Comparison of ENCODE assay signal across 2 cellular contexts in the genomic region with DNA sequence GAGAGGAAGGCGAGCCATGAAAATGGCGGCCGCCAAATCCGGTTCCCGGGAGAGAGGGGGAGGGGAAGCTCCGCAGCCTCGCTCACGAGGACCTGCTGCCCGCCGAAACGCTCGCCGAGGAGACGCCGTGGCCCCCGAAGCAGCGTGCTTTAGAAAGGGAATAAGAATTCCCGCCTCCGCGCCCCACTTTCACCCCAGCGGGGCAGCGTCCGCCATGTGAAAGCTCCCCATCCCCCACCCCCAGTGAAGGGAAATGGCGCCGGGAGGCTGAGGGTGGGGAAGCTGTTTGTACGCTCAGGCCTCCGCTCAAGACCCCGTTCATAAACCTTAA.
TF ChIP-seq lines count a peak whose summit lies in the region.

No MANE protein-coding gene starts in this region.

TF ChIP-seq in IMR-90, 13 proteins besides CTCF, POLR2A, EP300 and RAD21:
- TF ChIP-seq CHD1 (IDR thresholded peaks at IDR 0.05; ENCODE audit: low read depth, low read length) (no peak), NFE2L2 (IDR thresholded peaks at IDR 0.05; ENCODE audit: low read depth, low read length) (no peak), SMC3 (IDR thresholded peaks at IDR 0.05; ENCODE audit: low read depth, low read length) (no peak), MAZ (IDR thresholded peaks at IDR 0.05; ENCODE audit: borderline replicate concordance, low read depth, low read length) (no peak), BHLHE40 (IDR thresholded peaks at IDR 0.05; ENCODE audit: low read depth, low read length) (no peak), CEBPB (IDR thresholded peaks at IDR 0.05; ENCODE audit: low read depth, low read length) (no peak), MXI1 (IDR thresholded peaks at IDR 0.05; ENCODE audit: borderline replicate concordance, low read depth, low read length) (no peak), RCOR1 (IDR thresholded peaks at IDR 0.05; ENCODE audit: insufficient replicate concordance, low read length) (no peak), MAFK (IDR thresholded peaks at IDR 0.05; ENCODE audit: low read depth, low read length) (no peak), RFX5 (IDR thresholded peaks at IDR 0.05; ENCODE audit: low read depth, low read length) (no peak), FOS (IDR thresholded peaks at IDR 0.05; ENCODE audit: low read depth, low read length) (no peak)
- TF ChIP-seq, protein P1, sequence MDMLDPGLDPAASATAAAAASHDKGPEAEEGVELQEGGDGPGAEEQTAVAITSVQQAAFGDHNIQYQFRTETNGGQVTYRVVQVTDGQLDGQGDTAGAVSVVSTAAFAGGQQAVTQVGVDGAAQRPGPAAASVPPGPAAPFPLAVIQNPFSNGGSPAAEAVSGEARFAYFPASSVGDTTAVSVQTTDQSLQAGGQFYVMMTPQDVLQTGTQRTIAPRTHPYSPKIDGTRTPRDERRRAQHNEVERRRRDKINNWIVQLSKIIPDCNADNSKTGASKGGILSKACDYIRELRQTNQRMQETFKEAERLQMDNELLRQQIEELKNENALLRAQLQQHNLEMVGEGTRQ (IDR thresholded peaks at IDR 0.05; ENCODE audit: low read depth, low read length), result no peak
- TF ChIP-seq, protein P2, sequence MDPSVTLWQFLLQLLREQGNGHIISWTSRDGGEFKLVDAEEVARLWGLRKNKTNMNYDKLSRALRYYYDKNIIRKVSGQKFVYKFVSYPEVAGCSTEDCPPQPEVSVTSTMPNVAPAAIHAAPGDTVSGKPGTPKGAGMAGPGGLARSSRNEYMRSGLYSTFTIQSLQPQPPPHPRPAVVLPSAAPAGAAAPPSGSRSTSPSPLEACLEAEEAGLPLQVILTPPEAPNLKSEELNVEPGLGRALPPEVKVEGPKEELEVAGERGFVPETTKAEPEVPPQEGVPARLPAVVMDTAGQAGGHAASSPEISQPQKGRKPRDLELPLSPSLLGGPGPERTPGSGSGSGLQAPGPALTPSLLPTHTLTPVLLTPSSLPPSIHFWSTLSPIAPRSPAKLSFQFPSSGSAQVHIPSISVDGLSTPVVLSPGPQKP (IDR thresholded peaks at IDR 0.05; ENCODE audit: borderline replicate concordance, low read depth, low read length), result no peak

TF ChIP-seq in SK-N-SH, 30 proteins besides CTCF, POLR2A, EP300 and RAD21:
- TF ChIP-seq SIN3A (IDR thresholded peaks at IDR 0.05; ENCODE audit: borderline replicate concordance, low read depth, low read length), result no peak
- TF ChIP-seq TEAD4 (IDR thresholded peaks at IDR 0.05; ENCODE audit: borderline replicate concordance, insufficient read depth), result peak; percentile 64
- peak; percentile 93 for TF ChIP-seq CHD2 (IDR thresholded peaks at IDR 0.05; ENCODE audit: low read length, partially characterized antibody)
- peak; percentile 37; the same call in 1 of the 2 replicates for TF ChIP-seq ELF1 (IDR thresholded peaks at IDR 0.05)
- no peak for TF ChIP-seq GATA2 (CRISPR knock-in tag; IDR thresholded peaks at IDR 0.05)
- TF ChIP-seq RFX5 (IDR thresholded peaks at IDR 0.05; ENCODE audit: low read length), result no peak
- TF ChIP-seq, protein P3, sequence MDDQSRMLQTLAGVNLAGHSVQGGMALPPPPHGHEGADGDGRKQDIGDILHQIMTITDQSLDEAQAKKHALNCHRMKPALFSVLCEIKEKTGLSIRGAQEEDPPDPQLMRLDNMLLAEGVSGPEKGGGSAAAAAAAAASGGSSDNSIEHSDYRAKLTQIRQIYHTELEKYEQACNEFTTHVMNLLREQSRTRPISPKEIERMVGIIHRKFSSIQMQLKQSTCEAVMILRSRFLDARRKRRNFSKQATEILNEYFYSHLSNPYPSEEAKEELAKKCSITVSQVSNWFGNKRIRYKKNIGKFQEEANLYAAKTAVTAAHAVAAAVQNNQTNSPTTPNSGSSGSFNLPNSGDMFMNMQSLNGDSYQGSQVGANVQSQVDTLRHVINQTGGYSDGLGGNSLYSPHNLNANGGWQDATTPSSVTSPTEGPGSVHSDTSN (IDR thresholded peaks at IDR 0.05), result no peak
- TF ChIP-seq POLR2AphosphoS5 (IDR thresholded peaks at IDR 0.05; ENCODE audit: low read depth, low read length), result no peak
- no peak for TF ChIP-seq FOXJ3 (CRISPR knock-in tag; IDR thresholded peaks at IDR 0.05)
- TF ChIP-seq RCOR1 (IDR thresholded peaks at IDR 0.05; ENCODE audit: low read length), result no peak
- no peak; the same call in 1 of the 2 replicates for TF ChIP-seq TCF12 (IDR thresholded peaks at IDR 0.05)
- TF ChIP-seq FOSL2 (IDR thresholded peaks at IDR 0.05; ENCODE audit: borderline replicate concordance, low read depth), result no peak
- TF ChIP-seq JUND (IDR thresholded peaks at IDR 0.05), result 0 out of 2 replicates have a peak, but pooled peaks have one; percentile 9
- TF ChIP-seq, protein P1 (IDR thresholded peaks at IDR 0.05; ENCODE audit: borderline replicate concordance, low read depth, low read length), result no peak
- no peak for TF ChIP-seq SMC3 (IDR thresholded peaks at IDR 0.05; ENCODE audit: low read depth, low read length)
- TF ChIP-seq EZH2phosphoT487 (IDR thresholded peaks at IDR 0.05; ENCODE audit: borderline replicate concordance, low read depth), result no peak
- TF ChIP-seq, protein P4, sequence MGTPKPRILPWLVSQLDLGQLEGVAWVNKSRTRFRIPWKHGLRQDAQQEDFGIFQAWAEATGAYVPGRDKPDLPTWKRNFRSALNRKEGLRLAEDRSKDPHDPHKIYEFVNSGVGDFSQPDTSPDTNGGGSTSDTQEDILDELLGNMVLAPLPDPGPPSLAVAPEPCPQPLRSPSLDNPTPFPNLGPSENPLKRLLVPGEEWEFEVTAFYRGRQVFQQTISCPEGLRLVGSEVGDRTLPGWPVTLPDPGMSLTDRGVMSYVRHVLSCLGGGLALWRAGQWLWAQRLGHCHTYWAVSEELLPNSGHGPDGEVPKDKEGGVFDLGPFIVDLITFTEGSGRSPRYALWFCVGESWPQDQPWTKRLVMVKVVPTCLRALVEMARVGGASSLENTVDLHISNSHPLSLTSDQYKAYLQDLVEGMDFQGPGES (IDR thresholded peaks at IDR 0.05; ENCODE audit: low read depth, low read length), result no peak
- TF ChIP-seq MXI1 (IDR thresholded peaks at IDR 0.05; ENCODE audit: low read depth, low read length), result 0 out of 2 replicates have a peak, but pooled peaks have one; percentile 72
- TF ChIP-seq, protein P5, sequence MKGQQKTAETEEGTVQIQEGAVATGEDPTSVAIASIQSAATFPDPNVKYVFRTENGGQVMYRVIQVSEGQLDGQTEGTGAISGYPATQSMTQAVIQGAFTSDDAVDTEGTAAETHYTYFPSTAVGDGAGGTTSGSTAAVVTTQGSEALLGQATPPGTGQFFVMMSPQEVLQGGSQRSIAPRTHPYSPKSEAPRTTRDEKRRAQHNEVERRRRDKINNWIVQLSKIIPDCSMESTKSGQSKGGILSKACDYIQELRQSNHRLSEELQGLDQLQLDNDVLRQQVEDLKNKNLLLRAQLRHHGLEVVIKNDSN (IDR thresholded peaks at IDR 0.05; ENCODE audit: borderline replicate concordance, low read depth), result 0 out of 2 replicates have a peak, but pooled peaks have one; percentile 19
- TF ChIP-seq TAF1 (IDR thresholded peaks at IDR 0.05; ENCODE audit: borderline replicate concordance, low read depth, low read length), result no peak; the same call in 1 of the 2 replicates
- peak; percentile 97 for TF ChIP-seq YY1 (IDR thresholded peaks at IDR 0.05; ENCODE audit: low read depth)
- TF ChIP-seq, protein P6, sequence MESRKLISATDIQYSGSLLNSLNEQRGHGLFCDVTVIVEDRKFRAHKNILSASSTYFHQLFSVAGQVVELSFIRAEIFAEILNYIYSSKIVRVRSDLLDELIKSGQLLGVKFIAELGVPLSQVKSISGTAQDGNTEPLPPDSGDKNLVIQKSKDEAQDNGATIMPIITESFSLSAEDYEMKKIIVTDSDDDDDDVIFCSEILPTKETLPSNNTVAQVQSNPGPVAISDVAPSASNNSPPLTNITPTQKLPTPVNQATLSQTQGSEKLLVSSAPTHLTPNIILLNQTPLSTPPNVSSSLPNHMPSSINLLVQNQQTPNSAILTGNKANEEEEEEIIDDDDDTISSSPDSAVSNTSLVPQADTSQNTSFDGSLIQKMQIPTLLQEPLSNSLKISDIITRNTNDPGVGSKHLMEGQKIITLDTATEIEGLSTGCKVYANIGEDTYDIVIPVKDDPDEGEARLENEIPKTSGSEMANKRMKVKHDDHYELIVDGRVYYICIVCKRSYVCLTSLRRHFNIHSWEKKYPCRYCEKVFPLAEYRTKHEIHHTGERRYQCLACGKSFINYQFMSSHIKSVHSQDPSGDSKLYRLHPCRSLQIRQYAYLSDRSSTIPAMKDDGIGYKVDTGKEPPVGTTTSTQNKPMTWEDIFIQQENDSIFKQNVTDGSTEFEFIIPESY (IDR thresholded peaks at IDR 0.05; ENCODE audit: borderline replicate concordance, low read depth), result no peak
- no peak for TF ChIP-seq NRF1 (IDR thresholded peaks at IDR 0.05; ENCODE audit: low read depth, low read length)
- TF ChIP-seq, protein P7, sequence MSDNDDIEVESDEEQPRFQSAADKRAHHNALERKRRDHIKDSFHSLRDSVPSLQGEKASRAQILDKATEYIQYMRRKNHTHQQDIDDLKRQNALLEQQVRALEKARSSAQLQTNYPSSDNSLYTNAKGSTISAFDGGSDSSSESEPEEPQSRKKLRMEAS (IDR thresholded peaks at IDR 0.05; ENCODE audit: low read depth), result peak; percentile 11; the same call in 1 of the 2 replicates
- TF ChIP-seq MEF2A (IDR thresholded peaks at IDR 0.05; ENCODE audit: borderline replicate concordance, low read depth), result no peak
- no peak; the same call in 1 of the 2 replicates for TF ChIP-seq FOXM1 (IDR thresholded peaks at IDR 0.05; ENCODE audit: low read depth)
- TF ChIP-seq, protein P8, sequence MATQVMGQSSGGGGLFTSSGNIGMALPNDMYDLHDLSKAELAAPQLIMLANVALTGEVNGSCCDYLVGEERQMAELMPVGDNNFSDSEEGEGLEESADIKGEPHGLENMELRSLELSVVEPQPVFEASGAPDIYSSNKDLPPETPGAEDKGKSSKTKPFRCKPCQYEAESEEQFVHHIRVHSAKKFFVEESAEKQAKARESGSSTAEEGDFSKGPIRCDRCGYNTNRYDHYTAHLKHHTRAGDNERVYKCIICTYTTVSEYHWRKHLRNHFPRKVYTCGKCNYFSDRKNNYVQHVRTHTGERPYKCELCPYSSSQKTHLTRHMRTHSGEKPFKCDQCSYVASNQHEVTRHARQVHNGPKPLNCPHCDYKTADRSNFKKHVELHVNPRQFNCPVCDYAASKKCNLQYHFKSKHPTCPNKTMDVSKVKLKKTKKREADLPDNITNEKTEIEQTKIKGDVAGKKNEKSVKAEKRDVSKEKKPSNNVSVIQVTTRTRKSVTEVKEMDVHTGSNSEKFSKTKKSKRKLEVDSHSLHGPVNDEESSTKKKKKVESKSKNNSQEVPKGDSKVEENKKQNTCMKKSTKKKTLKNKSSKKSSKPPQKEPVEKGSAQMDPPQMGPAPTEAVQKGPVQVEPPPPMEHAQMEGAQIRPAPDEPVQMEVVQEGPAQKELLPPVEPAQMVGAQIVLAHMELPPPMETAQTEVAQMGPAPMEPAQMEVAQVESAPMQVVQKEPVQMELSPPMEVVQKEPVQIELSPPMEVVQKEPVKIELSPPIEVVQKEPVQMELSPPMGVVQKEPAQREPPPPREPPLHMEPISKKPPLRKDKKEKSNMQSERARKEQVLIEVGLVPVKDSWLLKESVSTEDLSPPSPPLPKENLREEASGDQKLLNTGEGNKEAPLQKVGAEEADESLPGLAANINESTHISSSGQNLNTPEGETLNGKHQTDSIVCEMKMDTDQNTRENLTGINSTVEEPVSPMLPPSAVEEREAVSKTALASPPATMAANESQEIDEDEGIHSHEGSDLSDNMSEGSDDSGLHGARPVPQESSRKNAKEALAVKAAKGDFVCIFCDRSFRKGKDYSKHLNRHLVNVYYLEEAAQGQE (IDR thresholded peaks at IDR 0.05; ENCODE audit: low read depth, low read length), result peak; percentile 38; the same call in 1 of the 2 replicates
- TF ChIP-seq RXRA (IDR thresholded peaks at IDR 0.05; ENCODE audit: borderline replicate concordance, low read depth), result no peak
- TF ChIP-seq NFIC (IDR thresholded peaks at IDR 0.05; ENCODE audit: borderline replicate concordance), result no peak
- TF ChIP-seq GABPA (IDR thresholded peaks at IDR 0.05; ENCODE audit: low read depth), result peak; percentile 40; the same call in 1 of the 2 replicates
